8 cellular contexts compared by ENCODE assay signal in the genomic region with DNA sequence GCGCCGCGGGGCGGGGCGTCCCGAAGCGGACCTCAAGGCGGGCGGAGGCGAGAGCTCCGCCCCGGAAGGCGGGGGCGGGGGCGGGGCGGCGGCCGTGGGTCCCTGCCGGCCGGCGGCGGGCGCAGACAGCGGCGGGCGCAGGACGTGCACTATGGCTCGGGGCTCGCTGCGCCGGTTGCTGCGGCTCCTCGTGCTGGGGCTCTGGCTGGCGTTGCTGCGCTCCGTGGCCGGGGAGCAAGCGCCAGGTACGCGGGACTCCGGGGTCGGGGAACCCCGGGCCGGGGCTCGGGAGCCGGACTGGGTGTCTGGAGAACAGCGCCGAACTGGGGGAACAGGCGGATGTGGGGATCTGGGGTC. TPM values are rescaled to one million over a fixed set of nuclear protein-coding genes. Genes with fewer than 3 reads are reported as not detected.
DNase-seq lines count a peak whose midpoint lies in the region; ATAC-seq, FAIRE-seq and TF ChIP-seq lines count a peak whose summit lies in the region.

A gene with protein sequence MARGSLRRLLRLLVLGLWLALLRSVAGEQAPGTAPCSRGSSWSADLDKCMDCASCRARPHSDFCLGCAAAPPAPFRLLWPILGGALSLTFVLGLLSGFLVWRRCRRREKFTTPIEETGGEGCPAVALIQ (plus strand): TSS at position 122 of the 357 bp plus-strand sequence. CDS start 30 bp downstream, at position 152.

- no peaks in the 10 kb centered on the region for H3K36me3 Mint-ChIP-seq in activated naive CD8-positive, alpha-beta T cell treated with anti-CD3 and anti-CD28 coated beads, Interleukin-2, amount 50 U/mL, for 24 hours (ENCODE audit: low read depth)

- H3K27ac Mint-ChIP-seq in activated naive CD8-positive, alpha-beta T cell treated with anti-CD3 and anti-CD28 coated beads, Interleukin-2, amount 50 U/mL, for 24 hours: peak within 1 kb of the TSS; percentile 97

- H3K27me3 ChIP-seq in DOHH2 (ENCODE audit: control insufficient read depth, low read length) (no peaks in the 10 kb centered on the region), ovary (no peaks in the 10 kb centered on the region), uterus (peaks cover 9 to 12% of the 10 kb centered on the region in 2 donors)

- peak within 1 kb of the TSS; percentile 89 for H3K4me2 ChIP-seq in DOHH2 (ENCODE audit: low read length)

- H3K9me3 ChIP-seq in DOHH2 (ENCODE audit: control insufficient read depth, insufficient read depth, low read length) (no peaks in the 10 kb centered on the region), ovary (no peaks in the 10 kb centered on the region), uterus (no peaks in the 10 kb centered on the region)

- peaks cover 11% of the 10 kb centered on the region for H3K27me3 Mint-ChIP-seq in activated naive CD8-positive, alpha-beta T cell treated with anti-CD3 and anti-CD28 coated beads, Interleukin-2, amount 50 U/mL, for 24 hours

- intact Hi-C loops in head of caudate nucleus (cut with DNase I) (no loop called here), ovary (cut with DNase I) (loop anchor here in 1 of 4 donors (10.0 kb wide), 1 partner anchor 265 kb away; a partner anchor contains a TSS), uterus (cut with DNase I; ENCODE audit: low total_unique reads) (no loop called here)

- DNase-seq in HTR-8/SVneo (ENCODE audit: insufficient read length, low spot score) (peak; percentile 78), head of caudate nucleus (peak in 33 of 42 donors; percentile 35 to 79 (median 53)), ovary (peak; percentile 64 to 83 (median 76)), uterus (peak; percentile 68 to 80)
- DNase-seq in activated naive CD8-positive, alpha-beta T cell treated with anti-CD3 and anti-CD28 coated beads, Interleukin-2, amount 50 U/mL, for 24 hours: peak; percentile 76

- no peaks in the 10 kb centered on the region for H3K9me2 ChIP-seq in DOHH2 (replicated peaks; ENCODE audit: control insufficient read depth, low read length)

- WGBS in ovary, 3 donors: 0 to 1% (median 0%) methylated on average over 11 to 49 of the region's 49 CpGs

- H4K20me1 ChIP-seq in DOHH2 (ENCODE audit: control insufficient read depth, insufficient read depth, low read depth, low read length): no peaks in the 10 kb centered on the region

- peaks cover 3% of the 10 kb centered on the region for H3K79me2 ChIP-seq in DOHH2 (ENCODE audit: control insufficient read depth, low read length)

- FAIRE-seq in HTR-8/SVneo (lab: Jason Lieb, UNC): peak; percentile 69

- peak; percentile 81 for TF ChIP-seq POLR2A in ovary (IDR thresholded peaks at IDR 0.05)
- TF ChIP-seq POLR2A in uterus (IDR thresholded peaks at IDR 0.05): peak; percentile 76 to 90

- peaks cover 54% of the 10 kb centered on the region for H3K4me1 Mint-ChIP-seq in activated naive CD8-positive, alpha-beta T cell treated with anti-CD3 and anti-CD28 coated beads, Interleukin-2, amount 50 U/mL, for 24 hours

- ATAC-seq in SK-N-SH treated with all-trans-retinoic acid at 6 μM for 48 hours (peak; percentile 2; the same call in 2 of the 3 replicates), GM18517 (IDR thresholded peaks at IDR 0.05; ENCODE audit: unreplicated experiment) (no peak)
- ATAC-seq in activated naive CD8-positive, alpha-beta T cell treated with anti-CD3 and anti-CD28 coated beads, Interleukin-2, amount 50 U/mL, for 24 hours: no peak

- no peaks in the 10 kb centered on the region for H3K9me3 Mint-ChIP-seq in activated naive CD8-positive, alpha-beta T cell treated with anti-CD3 and anti-CD28 coated beads, Interleukin-2, amount 50 U/mL, for 24 hours

- TF ChIP-seq EP300 in ovary (IDR thresholded peaks at IDR 0.05): no peak

- H3K4me1 ChIP-seq in DOHH2 (ENCODE audit: control insufficient read depth, low read length): peaks cover 36% of the 10 kb centered on the region
- H3K4me1 ChIP-seq in ovary (ENCODE audit: insufficient read depth): peaks cover 21% of the 10 kb centered on the region
- peaks cover 0 to 18% of the 10 kb centered on the region in 2 donors for H3K4me1 ChIP-seq in uterus

- H3K27ac ChIP-seq in DOHH2 (ENCODE audit: low read depth, low read length) (no peak within 1 kb of the TSS), ovary (peak within 1 kb of the TSS; percentile 91 to 92), uterus (peak within 1 kb of the TSS; percentile 94 to 95)

- TF ChIP-seq CTCF in DOHH2 (IDR thresholded peaks at IDR 0.05; ENCODE audit: low read depth, low read length, poor library complexity, severe bottlenecking): peak; percentile 32
- TF ChIP-seq CTCF in ovary (IDR thresholded peaks at IDR 0.05): peak in 2 of 3 donors; percentile 14 to 31
- peak in 2 of 4 experiments; percentile 19 to 28 for TF ChIP-seq CTCF in uterus (IDR thresholded peaks at IDR 0.05)

- H3K4me3 Mint-ChIP-seq in activated naive CD8-positive, alpha-beta T cell treated with anti-CD3 and anti-CD28 coated beads, Interleukin-2, amount 50 U/mL, for 24 hours: peak within 1 kb of the TSS; percentile 85

- peaks cover 11% of the 10 kb centered on the region; the same call in 1 of the 2 replicates for H3F3A ChIP-seq in DOHH2 (ENCODE audit: control insufficient read depth, insufficient read depth)

- H3K36me3 ChIP-seq in DOHH2 (ENCODE audit: control insufficient read depth, low read length): no peaks in the 10 kb centered on the region
- H3K36me3 ChIP-seq in ovary: no peaks in the 10 kb centered on the region
- H3K36me3 ChIP-seq in uterus: no peaks in the 10 kb centered on the region

- H3K4me3 ChIP-seq in DOHH2 (ENCODE audit: low read length): peak within 1 kb of the TSS; percentile 68
- peak within 1 kb of the TSS; percentile 60 for H3K4me3 ChIP-seq in ovary
- peak within 1 kb of the TSS; percentile 51 to 78 for H3K4me3 ChIP-seq in uterus

TF ChIP-seq in SK-N-SH treated with all-trans-retinoic acid at 6 μM for 48 hours, 23 proteins besides CTCF, POLR2A, EP300 and RAD21:
- TF ChIP-seq ZC3H10 (CRISPR knock-in tag; IDR thresholded peaks at IDR 0.05) (no peak), CSDC2 (CRISPR knock-in tag; IDR thresholded peaks at IDR 0.05) (0 out of 2 replicates have a peak, but pooled peaks have one; percentile 16)

RNA-seq across cellular contexts. Expression of the gene that starts here (rescaled TPM):
- total RNA-seq in ovary: 10 to 100 TPM in 2 of 7 donors, 1 to 10 TPM in 5; 3.7 to 52.5 (median 8.6) TPM
- polyA plus RNA-seq in ovary: 1 to 10 TPM; 7.9 to 8.1 TPM
- 10 to 100 TPM; 12.6 to 76.2 (median 24.0) TPM for total RNA-seq in uterus
